Comparison of ENCODE assay signal across 10 cellular contexts in genomic region chr4:162274354-162274753, GRCh38.
A peak's percentile ranks its signal among the peaks of the same experiment; 100 is the strongest.
DNase-seq lines count a peak whose midpoint lies in the region; ATAC-seq and TF ChIP-seq lines count a peak whose summit lies in the region.
"Had no signal": no experiment of that assay in that cellular context is flagged by ENCODE, and none has a peak within 500 bp of the region (broad histone marks: within the 10 kb centered on the region; RNA-seq: fewer than 3 reads in every experiment).

No MANE protein-coding gene starts in this region.

- H3K4me3 ChIP-seq in foreskin fibroblast (ENCODE audit: low read depth in 1 of 2, low read length in 2 of 2) (no peak overlapping the region), SJCRH30 (no peak overlapping the region)
- H3K4me3 ChIP-seq: prostate gland had no signal

- no peaks in the 10 kb centered on the region for H3K9me3 ChIP-seq in SJCRH30 (replicated peaks)
- H3K9me3 ChIP-seq: prostate gland had no signal

- H3K36me3 Mint-ChIP-seq in immature natural killer cell = peaks cover 0 to 4% (median 0%) of the 10 kb centered on the region in 3 donors

- H3K36me3 ChIP-seq in SJCRH30 = no peaks in the 10 kb centered on the region
- H3K36me3 ChIP-seq: prostate gland had no signal

- no peak for TF ChIP-seq CTCF in foreskin fibroblast (IDR thresholded peaks at IDR 0.05; ENCODE audit: low read depth, low read length)

- H3K27ac ChIP-seq in SJCRH30 = no peak overlapping the region
- H3K27ac ChIP-seq: HL-60, prostate gland had no signal

- no peaks in the 10 kb centered on the region for H3K27me3 ChIP-seq in SJCRH30

- DNase-seq in CD1c-positive myeloid dendritic cell (ENCODE audit: extremely low spot score) (peak; percentile 93), SIG-M5 (lab: John Stamatoyannopoulos, UW) (peak; percentile 42), immature natural killer cell (no peak), NK-92 (lab: John Stamatoyannopoulos, UW; ENCODE audit: unreplicated experiment) (no peak), foreskin fibroblast (no peak), SJCRH30 (no peak)

- H3K4me3 Mint-ChIP-seq in immature natural killer cell = no peak overlapping the region

- no peak overlapping the region for H3K27ac Mint-ChIP-seq in immature natural killer cell

- ATAC-seq in GM19455 (IDR thresholded peaks at IDR 0.05; ENCODE audit: unreplicated experiment) (peak; percentile 65), HG03103 (IDR thresholded peaks at IDR 0.05; ENCODE audit: low read depth, unreplicated experiment) (peak; percentile 88)

- no peaks in the 10 kb centered on the region for H3K4me1 Mint-ChIP-seq in immature natural killer cell

- no peaks in the 10 kb centered on the region for H3K27me3 Mint-ChIP-seq in immature natural killer cell (ENCODE audit: low read depth in 3 of 3)

- peaks cover 2 to 39% (median 10%) of the 10 kb centered on the region in 6 donors for H3K9me3 Mint-ChIP-seq in immature natural killer cell

- H3K4me1 ChIP-seq in SJCRH30 = no peaks in the 10 kb centered on the region
- H3K4me1 ChIP-seq: prostate gland had no signal

Comparison
In these comparisons a context has a peak if more than half of its experiments do, and no peak if none do; other contexts are left out.
1. DNase-seq: peak in CD1c-positive myeloid dendritic cell (single experiment) and SIG-M5 (single experiment); none in immature natural killer cell (0 of 3), NK-92 (single experiment), foreskin fibroblast (0 of 2) and SJCRH30 (0 of 2).